ENCODE assay signal across 24 cellular contexts in genomic region chr1:190540366-190540765, GRCh38.
"Had no signal": no experiment of that assay in that cellular context is flagged by ENCODE, and none has a peak within 500 bp of the region (broad histone marks: within the 10 kb centered on the region; RNA-seq: fewer than 3 reads in every experiment).

No MANE protein-coding gene starts in this region.

- FAIRE-seq: endometrium, kidney had no signal

- H3K4me2 ChIP-seq: neural progenitor cell had no signal

- H3K27me3 ChIP-seq: foreskin keratinocyte, neural progenitor cell, ovary, right atrium auricular region, sigmoid colon, stomach, transverse colon had no signal

- H3K9ac ChIP-seq: neural progenitor cell had no signal

- H3K4me1 Mint-ChIP-seq: memory B cell; stimulated activated naive B cell treated with anti-CD40 and anti-IgM and Interleukin-4, amounts not matched to agents 10 μg/mL and 1 μg/mL and 100 μg/mL, for 72 hours had no signal

- H3K9me3 Mint-ChIP-seq: memory B cell had no signal

- DNase-seq: effector memory CD4-positive, alpha-beta T cell; foreskin keratinocyte; kidney; left cardiac atrium; left ventricle myocardium inferior; lower lobe of right lung; midbrain; nucleus accumbens; ovary; sigmoid colon; stimulated activated CD4-positive, alpha-beta T cell treated with anti-CD3 and anti-CD28 coated beads, Interleukin-2, amount 100 ng/mL, for 24 hours; stimulated activated CD4-positive, alpha-beta T cell treated with anti-CD3 and anti-CD28 coated beads, Interleukin-4, amount 100 ng/mL, for 4 hours; stimulated activated naive B cell treated with anti-CD40 and anti-IgM and Interleukin-4, amounts not matched to agents 10 μg/mL and 1 μg/mL and 100 μg/mL, for 72 hours; stomach; substantia nigra; transverse colon had no signal

- H3K36me3 Mint-ChIP-seq: memory B cell; natural killer cell treated with Interleukin-12 subunit alpha and Interleukin-12 subunit beta and Interleukin-15 and Interleukin-18, amount 100 ng/mL, for 72 hours; neural progenitor cell; stimulated activated naive B cell treated with anti-CD40 and anti-IgM and Interleukin-4, amounts not matched to agents 10 μg/mL and 1 μg/mL and 100 μg/mL, for 72 hours had no signal

- H3K4me3 Mint-ChIP-seq: memory B cell; natural killer cell treated with Interleukin-12 subunit alpha and Interleukin-12 subunit beta and Interleukin-15 and Interleukin-18, amount 100 ng/mL, for 72 hours; neural progenitor cell; stimulated activated naive B cell treated with anti-CD40 and anti-IgM and Interleukin-4, amounts not matched to agents 10 μg/mL and 1 μg/mL and 100 μg/mL, for 72 hours had no signal

- H2AFZ ChIP-seq: neural progenitor cell had no signal

- ATAC-seq: foreskin keratinocyte; left cardiac atrium; lower lobe of right lung; natural killer cell treated with Interleukin-12 subunit alpha and Interleukin-12 subunit beta and Interleukin-15 and Interleukin-18, amount 100 ng/mL, for 72 hours; stimulated activated naive B cell treated with anti-CD40 and anti-IgM and Interleukin-4, amounts not matched to agents 10 μg/mL and 1 μg/mL and 100 μg/mL, for 72 hours had no signal

- H3K27ac ChIP-seq: epithelial cell of prostate, foreskin keratinocyte, left ventricle myocardium inferior, lower lobe of right lung, neural progenitor cell, ovary, right atrium auricular region, sigmoid colon, skin epidermis, stomach, thoracic aorta, transverse colon had no signal

- H3K4me1 ChIP-seq: foreskin keratinocyte, left ventricle myocardium inferior, lower lobe of right lung, right atrium auricular region, sigmoid colon, stomach, transverse colon had no signal

- H3K36me3 ChIP-seq: left ventricle myocardium inferior, lower lobe of right lung, neural progenitor cell, ovary, right atrium auricular region, sigmoid colon, stomach, thoracic aorta, transverse colon had no signal

- H3K9me3 ChIP-seq: lower lobe of right lung, ovary, right atrium auricular region, stomach, thoracic aorta, transverse colon had no signal

- H3K27me3 Mint-ChIP-seq: memory B cell; natural killer cell treated with Interleukin-12 subunit alpha and Interleukin-12 subunit beta and Interleukin-15 and Interleukin-18, amount 100 ng/mL, for 72 hours; stimulated activated naive B cell treated with anti-CD40 and anti-IgM and Interleukin-4, amounts not matched to agents 10 μg/mL and 1 μg/mL and 100 μg/mL, for 72 hours had no signal

- H3K4me3 ChIP-seq: left ventricle myocardium inferior, lower lobe of right lung, neural progenitor cell, ovary, right atrium auricular region, sigmoid colon, skin epidermis, stomach, thoracic aorta, transverse colon had no signal

- H3K27ac Mint-ChIP-seq: memory B cell; natural killer cell treated with Interleukin-12 subunit alpha and Interleukin-12 subunit beta and Interleukin-15 and Interleukin-18, amount 100 ng/mL, for 72 hours; neural progenitor cell; stimulated activated naive B cell treated with anti-CD40 and anti-IgM and Interleukin-4, amounts not matched to agents 10 μg/mL and 1 μg/mL and 100 μg/mL, for 72 hours had no signal
